ENCODE assay signal across 1 cellular context in genomic region chr6:37137201-37137880, GRCh38.
A peak's percentile ranks its signal among the peaks of the same experiment; 100 is the strongest.
TF ChIP-seq lines count a peak whose summit lies in the region.

No MANE protein-coding gene starts in this region.

TF ChIP-seq in HepG2, 621 proteins besides CTCF, POLR2A, EP300 and RAD21 (continued from another document and continues in another):
- TF ChIP-seq AHDC1 (CRISPR knock-in tag; IDR thresholded peaks at IDR 0.05; ENCODE audit: borderline replicate concordance), result 0 out of 2 replicates have a peak, but pooled peaks have one; percentile 44
- peak; percentile 10; the same call in 1 of the 2 replicates for TF ChIP-seq CEBPG (CRISPR knock-in tag; IDR thresholded peaks at IDR 0.05)
- TF ChIP-seq KDM6A (CRISPR knock-in tag; IDR thresholded peaks at IDR 0.05; ENCODE audit: low read depth), result peak; percentile 12; the same call in 1 of the 2 replicates
- TF ChIP-seq NR2F1 (CRISPR knock-in tag; IDR thresholded peaks at IDR 0.05), result 0 out of 4 replicates have a peak, but pooled peaks of 1 of the 2 experiments have one; percentile 28
- TF ChIP-seq KAT7 (CRISPR knock-in tag; IDR thresholded peaks at IDR 0.05; ENCODE audit: borderline replicate concordance), result peak; percentile 50
- no peak for TF ChIP-seq REST (IDR thresholded peaks at IDR 0.05; ENCODE audit: borderline replicate concordance in 1 of 2, low read depth in 1 of 2, low read length in 2 of 2)
- 0 out of 2 replicates have a peak, but pooled peaks have one; percentile 37 for TF ChIP-seq TFE3 (CRISPR knock-in tag; IDR thresholded peaks at IDR 0.05)
- TF ChIP-seq PBX2 (CRISPR knock-in tag; IDR thresholded peaks at IDR 0.05), result no peak
- peak; percentile 46; the same call in 1 of the 2 replicates for TF ChIP-seq RFXAP (CRISPR knock-in tag; IDR thresholded peaks at IDR 0.05; ENCODE audit: borderline replicate concordance)
- TF ChIP-seq AGO1 (IDR thresholded peaks at IDR 0.05; ENCODE audit: low read depth, low read length, poor library complexity, severe bottlenecking), result no peak
- peak; percentile 44; the same call in 1 of the 2 replicates for TF ChIP-seq ZNF772 (CRISPR knock-in tag; IDR thresholded peaks at IDR 0.05)
- no peak for TF ChIP-seq WIZ (CRISPR knock-in tag; IDR thresholded peaks at IDR 0.05)
- TF ChIP-seq ZKSCAN8 (CRISPR knock-in tag; IDR thresholded peaks at IDR 0.05; ENCODE audit: borderline replicate concordance), result no peak
- TF ChIP-seq MED13 (CRISPR knock-in tag; IDR thresholded peaks at IDR 0.05), result 0 out of 2 replicates have a peak, but pooled peaks have one; percentile 51
- TF ChIP-seq ZNF619 (CRISPR knock-in tag; IDR thresholded peaks at IDR 0.05), result no peak
- peak; percentile 20; the same call in 1 of the 2 replicates for TF ChIP-seq RFX3 (CRISPR knock-in tag; IDR thresholded peaks at IDR 0.05)
- no peak for TF ChIP-seq NFATC3 (CRISPR knock-in tag; IDR thresholded peaks at IDR 0.05)
- peak; percentile 37; the same call in 1 of the 2 replicates for TF ChIP-seq ZNF34 (CRISPR knock-in tag; IDR thresholded peaks at IDR 0.05; ENCODE audit: borderline replicate concordance)
- peak; percentile 55 for TF ChIP-seq ZFX (CRISPR knock-in tag; IDR thresholded peaks at IDR 0.05; ENCODE audit: low read depth)
- TF ChIP-seq ZMYM4 (CRISPR knock-in tag; IDR thresholded peaks at IDR 0.05), result no peak
- no peak for TF ChIP-seq SMYD3 (CRISPR knock-in tag; IDR thresholded peaks at IDR 0.05)
- no peak for TF ChIP-seq ZNF30 (CRISPR knock-in tag; IDR thresholded peaks at IDR 0.05)
- peak; percentile 55 for TF ChIP-seq ZNF317 (CRISPR knock-in tag; IDR thresholded peaks at IDR 0.05)
- peak; percentile 96 for TF ChIP-seq SIX1 (CRISPR knock-in tag; IDR thresholded peaks at IDR 0.05; ENCODE audit: borderline replicate concordance)
- no peak for TF ChIP-seq FIP1L1 (IDR thresholded peaks at IDR 0.05; ENCODE audit: borderline replicate concordance, insufficient read depth, low read depth, low read length)
- TF ChIP-seq TAF1 (CRISPR knock-in tag; IDR thresholded peaks at IDR 0.05), result peak; percentile 59
- no peak for TF ChIP-seq SNRNP70 (IDR thresholded peaks at IDR 0.05; ENCODE audit: low read depth, low read length)
- 0 out of 2 replicates have a peak, but pooled peaks have one; percentile 39 for TF ChIP-seq ZNF800 (CRISPR knock-in tag; IDR thresholded peaks at IDR 0.05)
- peak; percentile 63; the same call in 1 of the 2 replicates for TF ChIP-seq MYC (CRISPR knock-in tag; IDR thresholded peaks at IDR 0.05; ENCODE audit: borderline replicate concordance)
- TF ChIP-seq ZNF570 (CRISPR knock-in tag; IDR thresholded peaks at IDR 0.05; ENCODE audit: borderline replicate concordance), result no peak
- peak; percentile 51; the same call in 1 of the 2 replicates for TF ChIP-seq HOXA3 (CRISPR knock-in tag; IDR thresholded peaks at IDR 0.05)
- TF ChIP-seq ZNF562 (CRISPR knock-in tag; IDR thresholded peaks at IDR 0.05; ENCODE audit: borderline replicate concordance), result no peak
- TF ChIP-seq ZNF616 (CRISPR knock-in tag; IDR thresholded peaks at IDR 0.05; ENCODE audit: low read depth), result 0 out of 2 replicates have a peak, but pooled peaks have one; percentile 54
- TF ChIP-seq ATF5 (CRISPR knock-in tag; IDR thresholded peaks at IDR 0.05; ENCODE audit: low read depth), result no peak
- no peak for TF ChIP-seq ZNF510 (CRISPR knock-in tag; IDR thresholded peaks at IDR 0.05; ENCODE audit: low read depth)
- peak; percentile 58; the same call in 1 of the 2 replicates for TF ChIP-seq ZNF441 (CRISPR knock-in tag; IDR thresholded peaks at IDR 0.05; ENCODE audit: borderline replicate concordance)
- TF ChIP-seq MAZ (IDR thresholded peaks at IDR 0.05; ENCODE audit: borderline replicate concordance, low read depth, low read length), result peak; percentile 71; the same call in 1 of the 2 replicates
- TF ChIP-seq MAZ (CRISPR knock-in tag; IDR thresholded peaks at IDR 0.05; ENCODE audit: low read depth), result peak; percentile 40; the same call in 1 of the 2 replicates
- 0 out of 2 replicates have a peak, but pooled peaks have one; percentile 14 for TF ChIP-seq ZNF646 (CRISPR knock-in tag; IDR thresholded peaks at IDR 0.05)
